8 cellular contexts compared by ENCODE assay signal in the genomic region with DNA sequence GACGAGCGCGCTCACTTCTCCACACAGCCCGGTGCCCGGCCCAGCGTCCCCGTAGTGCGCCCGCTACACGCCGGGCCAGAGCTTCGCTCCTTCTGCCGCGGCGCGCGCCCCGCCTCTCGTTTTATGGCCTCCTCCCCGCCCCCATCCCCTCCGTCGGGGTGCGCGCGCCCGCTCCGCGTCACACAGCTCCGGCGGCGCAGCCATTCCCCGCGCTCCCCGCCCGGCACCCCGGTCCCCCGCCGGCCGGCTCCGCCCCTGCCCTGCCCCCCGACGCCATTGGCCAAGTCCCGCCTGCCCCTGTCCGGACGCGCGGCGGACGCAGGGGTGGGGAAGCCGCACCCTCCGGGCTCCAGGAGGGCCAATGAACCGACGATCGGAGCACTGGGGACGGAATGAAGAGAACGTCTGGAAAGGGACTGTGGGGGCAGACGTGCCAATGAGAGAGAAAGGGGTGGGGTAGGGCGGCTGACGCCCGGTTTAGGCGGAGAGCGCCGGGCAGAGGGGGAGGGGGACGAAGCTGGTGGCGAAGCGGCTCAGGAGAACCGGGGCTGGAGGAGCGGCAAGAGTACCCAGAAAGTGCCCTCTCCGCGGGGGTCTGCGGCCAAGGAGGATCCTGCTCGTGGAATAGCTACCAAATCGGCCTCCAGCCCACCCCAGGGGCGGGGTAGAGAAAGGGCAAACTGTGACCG. TPM values are rescaled to one million over a fixed set of nuclear protein-coding genes. Genes with fewer than 3 reads are reported as not detected.
DNase-seq lines count a peak whose midpoint lies in the region; ATAC-seq and TF ChIP-seq lines count a peak whose summit lies in the region.

A gene with protein sequence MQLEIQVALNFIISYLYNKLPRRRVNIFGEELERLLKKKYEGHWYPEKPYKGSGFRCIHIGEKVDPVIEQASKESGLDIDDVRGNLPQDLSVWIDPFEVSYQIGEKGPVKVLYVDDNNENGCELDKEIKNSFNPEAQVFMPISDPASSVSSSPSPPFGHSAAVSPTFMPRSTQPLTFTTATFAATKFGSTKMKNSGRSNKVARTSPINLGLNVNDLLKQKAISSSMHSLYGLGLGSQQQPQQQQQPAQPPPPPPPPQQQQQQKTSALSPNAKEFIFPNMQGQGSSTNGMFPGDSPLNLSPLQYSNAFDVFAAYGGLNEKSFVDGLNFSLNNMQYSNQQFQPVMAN (minus strand): TSS at position 94 of the 689 bp plus-strand sequence. CDS start 2,337 bp downstream, outside the sequence.

- H3K4me1 ChIP-seq in adrenal gland (replicated peaks in 1 of 2) (peaks cover 11 to 44% of the 10 kb centered on the region in 2 donors), upper lobe of right lung (peaks cover 41% of the 10 kb centered on the region)

- ATAC-seq in HG02870 (IDR thresholded peaks at IDR 0.05; ENCODE audit: unreplicated experiment) = peak; percentile 56
- peak; percentile 88 to 93 for ATAC-seq in left cardiac atrium
- ATAC-seq in upper lobe of right lung = peak; percentile 91

- H3K9me3 ChIP-seq in adrenal gland (replicated peaks in 1 of 3) (no peaks in the 10 kb centered on the region), upper lobe of right lung (no peaks in the 10 kb centered on the region)

- H3K4me1 Mint-ChIP-seq in progenitor cell of endocrine pancreas (ENCODE audit: low read depth) = peaks cover 37% of the 10 kb centered on the region

- H3K27me3 ChIP-seq in adrenal gland (no peaks in the 10 kb centered on the region), upper lobe of right lung (no peaks in the 10 kb centered on the region)

- intact Hi-C loops in adrenal gland (cut with DNase I) = no loop called here
- intact Hi-C loops in left cardiac atrium (cut with DNase I) = loop anchor here (5.0 kb wide), 1 partner anchor 66 kb away; no protein-coding TSS in a partner anchor
- intact Hi-C loops in upper lobe of right lung (cut with DNase I) = no loop called here

- TF ChIP-seq CTCF in GM13977 (IDR thresholded peaks at IDR 0.05; ENCODE audit: extremely low read depth, insufficient read depth, missing control alignments) (no peak), adrenal gland (IDR thresholded peaks at IDR 0.05) (peak in 1 of 6 experiments; percentile 14), progenitor cell of endocrine pancreas (IDR thresholded peaks at IDR 0.05; ENCODE audit: unreplicated experiment) (no peak), upper lobe of right lung (IDR thresholded peaks at IDR 0.05) (no peak)

- H3K36me3 ChIP-seq in adrenal gland (replicated peaks in 1 of 2) = peaks cover 0 to 22% of the 10 kb centered on the region in 2 donors
- H3K36me3 ChIP-seq in upper lobe of right lung = peaks cover 28% of the 10 kb centered on the region

- in situ Hi-C loops in GM13977 (cut with MboI; ENCODE audit: low pct_unique_long_range_greater_than_20kb, low sequenced_read_pairs, unreplicated experiment) = no loop called here

- H3K36me3 Mint-ChIP-seq in progenitor cell of endocrine pancreas (ENCODE audit: insufficient read depth) = peaks cover 12% of the 10 kb centered on the region

- peak within 1 kb of the TSS; percentile 93 for H3K4me3 Mint-ChIP-seq in progenitor cell of endocrine pancreas (ENCODE audit: low read depth)

- peak within 1 kb of the TSS; percentile 100 for H3K27ac Mint-ChIP-seq in progenitor cell of endocrine pancreas

- no peaks in the 10 kb centered on the region for H3K27me3 Mint-ChIP-seq in progenitor cell of endocrine pancreas

- H3K4me3 ChIP-seq in adrenal gland (peak within 1 kb of the TSS; percentile 64 to 96 (median 90)), upper lobe of right lung (peak within 1 kb of the TSS; percentile 72)

- H3K27ac ChIP-seq in adrenal gland = peak within 1 kb of the TSS; percentile 97 to 100 (median 100)
- peak within 1 kb of the TSS; percentile 100 for H3K27ac ChIP-seq in upper lobe of right lung

- 0 to 1% (median 1%) methylated on average over 20 to 75 of the region's 75 CpGs for WGBS in adrenal gland, 4 donors

- DNase-seq in GM13977 (ENCODE audit: low spot score) (peak; percentile 97), NCI-H146 treated with DMSO at 0.1 percent for 48 hours (lab: John Stamatoyannopoulos, UW; ENCODE audit: unreplicated experiment) (peak; percentile 94), T-helper 1 cell (peak; percentile 93 to 98 (median 94)), adrenal gland (peak; percentile 98 to 99 (median 98)), left cardiac atrium (peak; percentile 98), progenitor cell of endocrine pancreas (ENCODE audit: low spot score, unreplicated experiment) (peak; percentile 97), upper lobe of right lung (peak; percentile 100)

- peak; percentile 98 to 99 for TF ChIP-seq POLR2A in adrenal gland (IDR thresholded peaks at IDR 0.05)

- H3K9me3 Mint-ChIP-seq in progenitor cell of endocrine pancreas (ENCODE audit: low read depth) = no peaks in the 10 kb centered on the region

RNA-seq across cellular contexts. Expression of the gene that starts here (rescaled TPM):
- total RNA-seq in adrenal gland (100 to 1,000 TPM in 4 of 8 donors, 10 to 100 TPM in 4; 29.0 to 332 (median 98.7) TPM), left cardiac atrium (10 to 100 TPM; 57.9 to 63.2 TPM), progenitor cell of endocrine pancreas (41.0 and 43.9 TPM in 2 replicates), upper lobe of right lung (70.1 TPM)
- polyA plus RNA-seq in adrenal gland = 10 to 100 TPM; 42.9 to 75.4 (median 49.3) TPM

Comparison
In these comparisons a context has a peak if more than half of its experiments do, and no peak if none do; other contexts are left out.
1. Peak in every context shown above with its lines: DNase-seq, ATAC-seq, H3K4me3 ChIP-seq and H3K27ac ChIP-seq.
2. intact Hi-C loops: an anchor here in left cardiac atrium (5.0 kb wide); none called in adrenal gland and upper lobe of right lung.